9 cellular contexts compared by ENCODE assay signal in genomic region chr3:193901007-193901406, GRCh38.
"Had no signal": no experiment of that assay in that cellular context is flagged by ENCODE, and none has a peak within 500 bp of the region (broad histone marks: within the 10 kb centered on the region; RNA-seq: fewer than 3 reads in every experiment).

No MANE protein-coding gene starts in this region.

- H3K4me3 ChIP-seq: GM23338 had no signal

- DNase-seq: H9, HCEC 1CT, HFFc6, KG1 had no signal

- H3K4me2 ChIP-seq: GM23338 had no signal

- H3K36me3 Mint-ChIP-seq: IgD-negative memory B cell had no signal

- H3K27ac Mint-ChIP-seq: GM23338, HFFc6, IgD-negative memory B cell had no signal

- FAIRE-seq: H1, H54, HTR-8/SVneo had no signal

- ATAC-seq: GM23338 had no signal

- H3K9me3 Mint-ChIP-seq: HFFc6, IgD-negative memory B cell had no signal

- H3K4me3 Mint-ChIP-seq: GM23338, H9, HFFc6, IgD-negative memory B cell had no signal
